In the genomic region with DNA sequence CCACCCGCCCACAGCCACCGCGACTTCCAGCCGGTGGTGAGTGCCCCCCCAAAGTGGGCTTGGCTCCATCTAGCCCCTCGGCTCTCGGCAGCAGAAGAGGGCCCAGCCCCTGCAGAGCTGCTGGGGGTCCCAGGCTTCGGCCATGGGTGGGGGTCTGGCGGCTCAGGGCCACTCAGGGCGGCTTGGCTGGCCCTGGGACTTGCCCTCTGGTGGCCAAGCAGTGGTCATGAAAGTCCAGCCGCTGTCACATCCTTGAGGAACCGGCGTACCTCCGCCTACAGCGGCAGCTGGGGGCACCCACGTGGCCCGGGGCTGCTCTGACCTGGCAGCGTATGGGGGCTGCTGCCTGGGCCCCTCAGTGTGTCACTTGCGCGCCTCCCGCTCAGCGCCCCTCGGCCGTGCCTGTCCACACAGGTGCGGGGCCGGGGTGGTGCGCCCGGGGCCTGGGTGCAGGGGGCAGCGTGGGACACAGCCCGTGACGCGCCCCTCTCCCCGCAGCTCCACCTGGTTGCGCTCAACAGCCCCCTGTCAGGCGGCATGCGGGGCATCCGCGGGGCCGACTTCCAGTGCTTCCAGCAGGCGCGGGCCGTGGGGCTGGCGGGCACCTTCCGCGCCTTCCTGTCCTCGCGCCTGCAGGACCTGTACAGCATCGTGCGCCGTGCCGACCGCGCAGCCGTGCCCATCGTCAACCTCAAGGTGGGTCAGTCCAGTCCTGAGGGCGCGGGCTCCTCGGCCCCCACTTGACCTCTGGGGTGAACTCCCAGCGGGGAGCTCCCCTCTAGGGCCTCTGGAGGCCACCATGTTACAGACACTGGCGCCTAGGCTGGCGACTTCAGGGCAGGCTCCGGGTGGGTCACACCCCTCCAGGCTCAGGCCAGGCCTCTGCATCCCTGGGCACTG, we compare ENCODE assay signal across 16 cellular contexts. TPM values are rescaled to one million over a fixed set of nuclear protein-coding genes. Genes with fewer than 3 reads are reported as not detected.
A peak's percentile ranks its signal among the peaks of the same experiment; 100 is the strongest.
DNase-seq lines count a peak whose midpoint lies in the region; ATAC-seq and TF ChIP-seq lines count a peak whose summit lies in the region.
"Had no signal": no experiment of that assay in that cellular context is flagged by ENCODE, and none has a peak within 500 bp of the region (broad histone marks: within the 10 kb centered on the region; RNA-seq: fewer than 3 reads in every experiment).

No MANE protein-coding gene starts in this region.

- CTCF ChIA-PET in activated CD4-positive, alpha-beta memory T cell treated with anti-CD3 and anti-CD28 coated beads, Interleukin-2, amount 10 ng/mL, durations not matched to agents 7 days and 5 days (lab: Charles Lee) = no interaction called here

- H3K36me3 Mint-ChIP-seq in HFFc6 (ENCODE audit: low read depth) (no peaks in the 10 kb centered on the region; the same call in 1 of the 2 replicates), nephron progenitor cell (ENCODE audit: low read depth) (no peaks in the 10 kb centered on the region)
- H3K36me3 Mint-ChIP-seq in activated CD4-positive, alpha-beta memory T cell treated with anti-CD3 and anti-CD28 coated beads, Interleukin-2, amount 10 ng/mL, durations not matched to agents 7 days and 5 days (ENCODE audit: low read depth) = peaks cover 2% of the 10 kb centered on the region
- H3K36me3 Mint-ChIP-seq: activated naive CD8-positive, alpha-beta T cell treated with anti-CD3 and anti-CD28 coated beads, Interleukin-2, amount 10 ng/mL, durations not matched to agents 7 days and 5 days; IgD-negative memory B cell had no signal

- peaks cover 5% of the 10 kb centered on the region for H3K27me3 Mint-ChIP-seq in HFFc6 (ENCODE audit: insufficient read depth)
- H3K27me3 Mint-ChIP-seq in nephron progenitor cell (ENCODE audit: low read depth, poor library complexity) = no peaks in the 10 kb centered on the region
- H3K27me3 Mint-ChIP-seq in activated CD4-positive, alpha-beta memory T cell treated with anti-CD3 and anti-CD28 coated beads, Interleukin-2, amount 10 ng/mL, durations not matched to agents 7 days and 5 days = no peaks in the 10 kb centered on the region
- H3K27me3 Mint-ChIP-seq: activated naive CD8-positive, alpha-beta T cell treated with anti-CD3 and anti-CD28 coated beads, Interleukin-2, amount 10 ng/mL, durations not matched to agents 7 days and 5 days; activated T-cell treated with anti-CD3 and anti-CD28 coated beads, Interleukin-2, amount 50 U/mL, for 24 hours; IgD-negative memory B cell had no signal

- H3K9me3 Mint-ChIP-seq in HFFc6 = no peaks in the 10 kb centered on the region
- no peaks in the 10 kb centered on the region for H3K9me3 Mint-ChIP-seq in nephron progenitor cell
- no peaks in the 10 kb centered on the region for H3K9me3 Mint-ChIP-seq in activated CD4-positive, alpha-beta memory T cell treated with anti-CD3 and anti-CD28 coated beads, Interleukin-2, amount 10 ng/mL, durations not matched to agents 7 days and 5 days
- H3K9me3 Mint-ChIP-seq: activated naive CD8-positive, alpha-beta T cell treated with anti-CD3 and anti-CD28 coated beads, Interleukin-2, amount 10 ng/mL, durations not matched to agents 7 days and 5 days; activated T-cell treated with anti-CD3 and anti-CD28 coated beads, Interleukin-2, amount 50 U/mL, for 24 hours; IgD-negative memory B cell; neural crest cell had no signal

- H3K27ac ChIP-seq in 22Rv1 = no peak overlapping the region
- H3K27ac ChIP-seq in foreskin keratinocyte = no peak overlapping the region
- H3K27ac ChIP-seq in caudate nucleus (ENCODE audit: low read depth, low read length) = no peak overlapping the region
- H3K27ac ChIP-seq: upper lobe of left lung had no signal

- H3K27me3 ChIP-seq in foreskin keratinocyte = no peaks in the 10 kb centered on the region
- H3K27me3 ChIP-seq: upper lobe of left lung had no signal

- POLR2A ChIA-PET in activated CD4-positive, alpha-beta memory T cell treated with anti-CD3 and anti-CD28 coated beads, Interleukin-2, amount 10 ng/mL, durations not matched to agents 7 days and 5 days (lab: Charles Lee) = no interaction called here

- no peak overlapping the region for H3K4me3 Mint-ChIP-seq in HFFc6
- no peak overlapping the region for H3K4me3 Mint-ChIP-seq in nephron progenitor cell
- H3K4me3 Mint-ChIP-seq in activated CD4-positive, alpha-beta memory T cell treated with anti-CD3 and anti-CD28 coated beads, Interleukin-2, amount 10 ng/mL, durations not matched to agents 7 days and 5 days = no peak overlapping the region
- H3K4me3 Mint-ChIP-seq: activated naive CD8-positive, alpha-beta T cell treated with anti-CD3 and anti-CD28 coated beads, Interleukin-2, amount 10 ng/mL, durations not matched to agents 7 days and 5 days; activated T-cell treated with anti-CD3 and anti-CD28 coated beads, Interleukin-2, amount 50 U/mL, for 24 hours; IgD-negative memory B cell; neural crest cell had no signal

- no peak overlapping the region for H3K27ac Mint-ChIP-seq in HFFc6
- no peak overlapping the region for H3K27ac Mint-ChIP-seq in nephron progenitor cell
- no peak overlapping the region for H3K27ac Mint-ChIP-seq in activated CD4-positive, alpha-beta memory T cell treated with anti-CD3 and anti-CD28 coated beads, Interleukin-2, amount 10 ng/mL, durations not matched to agents 7 days and 5 days
- H3K27ac Mint-ChIP-seq: activated naive CD8-positive, alpha-beta T cell treated with anti-CD3 and anti-CD28 coated beads, Interleukin-2, amount 10 ng/mL, durations not matched to agents 7 days and 5 days; IgD-negative memory B cell had no signal

- ATAC-seq in foreskin keratinocyte = no peak

- no peaks in the 10 kb centered on the region for H3K4me1 ChIP-seq in foreskin keratinocyte

- DNase-seq in HFFc6 (no peak), foreskin keratinocyte (no peak), nephron progenitor cell (peak; percentile 10), NCI-H1105 treated with DMSO at 0.1 percent for 48 hours (lab: John Stamatoyannopoulos, UW) (no peak), caudate nucleus (lab: John Stamatoyannopoulos, UW) (no peak), GM10266 (ENCODE audit: extremely low spot score) (no peak)
- DNase-seq in activated CD4-positive, alpha-beta memory T cell treated with anti-CD3 and anti-CD28 coated beads, Interleukin-2, amount 10 ng/mL, durations not matched to agents 7 days and 5 days = no peak
- DNase-seq: activated CD4-positive, alpha-beta T cell treated with anti-CD3 and anti-CD28 coated beads for 48 hours; activated naive CD8-positive, alpha-beta T cell treated with anti-CD3 and anti-CD28 coated beads, Interleukin-2, amount 10 ng/mL, durations not matched to agents 7 days and 5 days; activated T-cell treated with anti-CD3 and anti-CD28 coated beads, Interleukin-2, amount 50 U/mL, for 24 hours; NCI-H1105; SIG-M5 had no signal

- H3K4me1 Mint-ChIP-seq in HFFc6 (ENCODE audit: low read depth) (no peaks in the 10 kb centered on the region), nephron progenitor cell (peaks cover 6% of the 10 kb centered on the region)
- H3K4me1 Mint-ChIP-seq in activated CD4-positive, alpha-beta memory T cell treated with anti-CD3 and anti-CD28 coated beads, Interleukin-2, amount 10 ng/mL, durations not matched to agents 7 days and 5 days = peaks cover 5% of the 10 kb centered on the region
- H3K4me1 Mint-ChIP-seq: activated naive CD8-positive, alpha-beta T cell treated with anti-CD3 and anti-CD28 coated beads, Interleukin-2, amount 10 ng/mL, durations not matched to agents 7 days and 5 days had no signal

- TF ChIP-seq CTCF in 22Rv1 (IDR thresholded peaks at IDR 0.05) = peak; percentile 26
- TF ChIP-seq CTCF in HFFc6 (IDR thresholded peaks at IDR 0.05) = peak; percentile 51
- TF ChIP-seq CTCF in foreskin keratinocyte (conservative IDR thresholded peaks at IDR 0.05) = peak; percentile 6
- TF ChIP-seq CTCF in nephron progenitor cell (IDR thresholded peaks at IDR 0.05) = no peak
- no peak for TF ChIP-seq CTCF in GM10266 (IDR thresholded peaks at IDR 0.05; ENCODE audit: control insufficient read depth, insufficient read depth, low read depth, missing control alignments)

RNA-seq across cellular contexts. Expression of a gene that starts 32.4 kb away (rescaled TPM):
- 10 to 100 TPM; 12.3 to 15.9 (median 14.6) TPM for total RNA-seq in HFFc6 (2021; fragmentation: NEBNext Ultra II Directional; extraction: Animal tissue kit (Norgen Biotek cat#: 25700))
- 11.3 and 12.7 TPM in 2 replicates for total RNA-seq in foreskin keratinocyte
- polyA plus RNA-seq in foreskin keratinocyte = 12.1 and 14.7 TPM in 2 replicates
- total RNA-seq in activated CD4-positive, alpha-beta memory T cell treated with anti-CD3 and anti-CD28 coated beads, Interleukin-2, amount 10 ng/mL, durations not matched to agents 7 days and 5 days = 10 to 100 TPM; 30.0 to 31.2 TPM

Comparison
In these comparisons a context has a peak if more than half of its experiments do, and no peak if none do; other contexts are left out.
1. CTCF ChIP-seq: peak in 22Rv1 (single experiment), HFFc6 (single experiment) and foreskin keratinocyte (single experiment); none in nephron progenitor cell (single experiment) and GM10266 (single experiment).